In the genomic region with DNA sequence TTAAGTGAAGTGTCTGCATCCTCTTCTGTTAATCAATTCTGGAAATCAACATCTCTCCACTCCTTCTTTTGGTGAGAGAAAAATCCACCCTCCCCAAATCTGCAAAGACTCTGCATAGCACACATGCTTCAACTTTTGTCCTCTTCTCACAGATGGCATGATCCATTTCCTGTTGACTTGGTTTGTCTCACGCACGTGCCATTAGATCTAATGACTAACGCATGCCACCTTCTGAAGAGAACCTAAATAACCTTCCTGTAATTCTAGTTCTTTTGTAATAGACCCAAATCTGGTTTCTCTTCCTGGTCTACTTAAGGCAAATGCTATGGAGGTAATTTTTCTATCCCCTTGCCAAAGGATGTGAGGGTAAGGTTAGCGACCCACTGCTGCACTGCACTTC, we compare ENCODE assay signal across 9 cellular contexts. TPM values are rescaled to one million over a fixed set of nuclear protein-coding genes. Genes with fewer than 3 reads are reported as not detected.
DNase-seq lines count a peak whose midpoint lies in the region; ATAC-seq and TF ChIP-seq lines count a peak whose summit lies in the region.
"Had no signal": no experiment of that assay in that cellular context is flagged by ENCODE, and none has a peak within 500 bp of the region (broad histone marks: within the 10 kb centered on the region; RNA-seq: fewer than 3 reads in every experiment).

No MANE protein-coding gene starts in this region.

- peak; percentile 54 for ATAC-seq in GM18858 (IDR thresholded peaks at IDR 0.05; ENCODE audit: unreplicated experiment)
- peak; percentile 82 for ATAC-seq in HG02885 (IDR thresholded peaks at IDR 0.05; ENCODE audit: poor library complexity, unreplicated experiment)

- no peaks in the 10 kb centered on the region for H3K36me3 ChIP-seq in prostate gland

- no peak overlapping the region for H3K27ac ChIP-seq in prostate gland

- no peak overlapping the region for H3K4me3 ChIP-seq in prostate gland

- H3K4me3 Mint-ChIP-seq in T-helper 1 cell treated with Interleukin-12 subunit alpha and Interleukin-12 subunit beta and Interleukin-4 antibody, amounts not matched to agents 30 μg/mL and 1 μg/mL, for 36 hours, result no peak overlapping the region

- peak overlapping the region; percentile 47 for H3K27ac Mint-ChIP-seq in T-helper 1 cell treated with Interleukin-12 subunit alpha and Interleukin-12 subunit beta and Interleukin-4 antibody, amounts not matched to agents 30 μg/mL and 1 μg/mL, for 36 hours

- intact Hi-C loops in prostate gland (cut with DNase I), result loop anchor here (5.0 to 10.0 kb wide), 2 partner anchors 48 to 205 kb away; partner anchors contain the start of gene MYO5A

- TF ChIP-seq CTCF in prostate gland (IDR thresholded peaks at IDR 0.05), result no peak

- 57% methylated on average over 4 of the region's 4 CpGs for WGBS in prostate gland

- H3K4me1 ChIP-seq in prostate gland (replicated peaks), result no peaks in the 10 kb centered on the region

- no peaks in the 10 kb centered on the region for H3K36me3 Mint-ChIP-seq in T-helper 1 cell treated with Interleukin-12 subunit alpha and Interleukin-12 subunit beta and Interleukin-4 antibody, amounts not matched to agents 30 μg/mL and 1 μg/mL, for 36 hours (ENCODE audit: low read depth)

- peaks cover 26% of the 10 kb centered on the region for H3K4me1 Mint-ChIP-seq in T-helper 1 cell treated with Interleukin-12 subunit alpha and Interleukin-12 subunit beta and Interleukin-4 antibody, amounts not matched to agents 30 μg/mL and 1 μg/mL, for 36 hours (ENCODE audit: low read depth)

- no peaks in the 10 kb centered on the region for H3K27me3 Mint-ChIP-seq in T-helper 1 cell treated with Interleukin-12 subunit alpha and Interleukin-12 subunit beta and Interleukin-4 antibody, amounts not matched to agents 30 μg/mL and 1 μg/mL, for 36 hours (ENCODE audit: low read depth)

- no peaks in the 10 kb centered on the region for H3K27me3 ChIP-seq in prostate gland (replicated peaks; ENCODE audit: insufficient read depth)

- no peaks in the 10 kb centered on the region for H3K9me3 Mint-ChIP-seq in T-helper 1 cell treated with Interleukin-12 subunit alpha and Interleukin-12 subunit beta and Interleukin-4 antibody, amounts not matched to agents 30 μg/mL and 1 μg/mL, for 36 hours

- TF ChIP-seq POLR2A in prostate gland (IDR thresholded peaks at IDR 0.05), result no peak

- DNase-seq in germinal center (ENCODE audit: low spot score) (peak; percentile 57), medulla oblongata (ENCODE audit: extremely low spot score) (no peak), prostate gland (ENCODE audit: low spot score) (no peak), GDM1 (lab: John Stamatoyannopoulos, UW) (no peak)

- no peaks in the 10 kb centered on the region for H3K9me3 ChIP-seq in prostate gland

RNA-seq across cellular contexts. Expression of gene ATOSA, which starts 51.0 kb away (rescaled TPM):
- 10 to 100 TPM; 44.3 to 81.6 TPM for total RNA-seq in prostate gland

RNA-seq across cellular contexts. Expression of gene ONECUT1, which starts 60.0 kb away (rescaled TPM):
- total RNA-seq in prostate gland, result 1 to 10 TPM in 1 of 2 donors, not detected in 1; 1.3 TPM
- total RNA-seq: activated CD8-positive, alpha-beta memory T cell treated with anti-CD3 and anti-CD28 coated beads for 36 hours; skeletal muscle tissue had no signal
